ENCODE assay signal across 8 cellular contexts in genomic region chr17:69335018-69335417, GRCh38. TPM values are rescaled to one million over a fixed set of nuclear protein-coding genes. Genes with fewer than 3 reads are reported as not detected.
DNase-seq lines count a peak whose midpoint lies in the region; ATAC-seq and TF ChIP-seq lines count a peak whose summit lies in the region.

No MANE protein-coding gene starts in this region.

- H3K27me3 Mint-ChIP-seq in activated naive CD4-positive, alpha-beta T cell treated with anti-CD3 and anti-CD28 coated beads for 36 hours (ENCODE audit: low read depth), result peaks cover 5% of the 10 kb centered on the region

- H3K4me1 Mint-ChIP-seq in activated naive CD4-positive, alpha-beta T cell treated with anti-CD3 and anti-CD28 coated beads for 36 hours (ENCODE audit: low read depth), result peaks cover 5% of the 10 kb centered on the region

- H3K9me3 Mint-ChIP-seq in activated naive CD4-positive, alpha-beta T cell treated with anti-CD3 and anti-CD28 coated beads for 36 hours, result no peaks in the 10 kb centered on the region

- H3K36me3 ChIP-seq in gastrocnemius medialis, result no peaks in the 10 kb centered on the region

- intact Hi-C loops in Right ventricle myocardium superior (cut with DNase I) (loop anchor here (5.0 kb wide), 1 partner anchor 187 kb away; no protein-coding TSS in a partner anchor), left ventricle myocardium superior (cut with micrococcal nuclease) (no loop called here), gastrocnemius medialis (cut with DNase I; ENCODE audit: low total_unique reads) (loop anchor here (2.0 to 5.0 kb wide), 4 partner anchors 24 to 837 kb away; no protein-coding TSS in a partner anchor)
- intact Hi-C loops in activated naive CD4-positive, alpha-beta T cell treated with anti-CD3 and anti-CD28 coated beads for 36 hours (cut with micrococcal nuclease), result loop anchor here (1.0 kb wide), 2 partner anchors 59 to 188 kb away; no protein-coding TSS in a partner anchor

- ATAC-seq in Right ventricle myocardium superior (ENCODE audit: poor library complexity), result peak; percentile 69
- no peak for ATAC-seq in left ventricle myocardium superior
- peak; percentile 50 to 80 for ATAC-seq in gastrocnemius medialis

- H3K9me3 ChIP-seq in gastrocnemius medialis, result no peaks in the 10 kb centered on the region

- no peaks in the 10 kb centered on the region for H3K36me3 Mint-ChIP-seq in activated naive CD4-positive, alpha-beta T cell treated with anti-CD3 and anti-CD28 coated beads for 36 hours (ENCODE audit: low read depth)

- no peak for TF ChIP-seq POLR2A in gastrocnemius medialis (IDR thresholded peaks at IDR 0.05)

- peaks cover 0 to 17% of the 10 kb centered on the region in 2 donors for H3K4me1 ChIP-seq in gastrocnemius medialis

- no peak for DNase-seq in Right ventricle myocardium superior
- DNase-seq in left ventricle myocardium superior, result no peak
- peak; percentile 48 for DNase-seq in NCI-H460 (ENCODE audit: extremely low read depth, low read depth)
- DNase-seq in epidermal melanocyte (ENCODE audit: insufficient read length, low spot score), result peak; percentile 38
- no peak for DNase-seq in gastrocnemius medialis
- DNase-seq in activated naive CD4-positive, alpha-beta T cell treated with anti-CD3 and anti-CD28 coated beads for 36 hours, result no peak
- DNase-seq in cortex of kidney (lab: John Stamatoyannopoulos, UW), result no peak
- no peak for DNase-seq in activated CD4-positive, alpha-beta T cell treated with anti-CD3 and anti-CD28 coated beads, Interleukin-2, amount 50 U/mL, for 48 hours

- TF ChIP-seq CTCF in gastrocnemius medialis (IDR thresholded peaks at IDR 0.05 in 4 of 5, conservative IDR thresholded peaks at IDR 0.05 in 1 of 5), result peak; percentile 66 to 82 (median 71)

- H3K4me3 Mint-ChIP-seq in activated naive CD4-positive, alpha-beta T cell treated with anti-CD3 and anti-CD28 coated beads for 36 hours, result no peak overlapping the region

- no peaks in the 10 kb centered on the region for H3K27me3 ChIP-seq in gastrocnemius medialis

- peak overlapping the region in 2 of 4 donors; percentile 22 to 27 for H3K4me3 ChIP-seq in gastrocnemius medialis

- no peak overlapping the region for H3K27ac Mint-ChIP-seq in activated naive CD4-positive, alpha-beta T cell treated with anti-CD3 and anti-CD28 coated beads for 36 hours

- H3K27ac ChIP-seq in gastrocnemius medialis, result peak overlapping the region in 3 of 4 donors; percentile 60 to 97 (median 90)

- CTCF ChIA-PET in activated naive CD4-positive, alpha-beta T cell treated with anti-CD3 and anti-CD28 coated beads for 36 hours (lab: Charles Lee), result interaction anchor here (0.5 to 2.5 kb wide), 10 partner anchors 9 to 558 kb away, joined by 3 to 15 read pairs (median 4); partner anchors contain the start of gene MAP2K6

- in situ Hi-C loops in gastrocnemius medialis (cut with MboI; ENCODE audit: low sequenced_read_pairs in 4 of 4), result loop anchor here (5.0 to 25.0 kb wide), 4 partner anchors 187 to 827 kb away; partner anchors contain the start of gene KCNJ2 (in 1 of the 4)

RNA-seq across cellular contexts. Expression of gene ABCA5, which starts 8.1 kb away (rescaled TPM):
- total RNA-seq in Right ventricle myocardium superior, result 20.2 TPM
- 27.0 TPM for total RNA-seq in left ventricle myocardium superior
- total RNA-seq in NCI-H460 (2014; rRNA removed; shearing (Covaris generic)), result 6.2 and 12.4 TPM in 2 replicates
- polyA plus RNA-seq in NCI-H460 (2014; cell fraction: nucleus; rRNA removed), result 27.9 and 37.6 TPM in 2 replicates
- 100 to 1,000 TPM in 2 of 4 donors, 10 to 100 TPM in 2; 62.8 to 228 (median 123) TPM for total RNA-seq in gastrocnemius medialis
- 10 to 100 TPM; 14.3 to 15.1 TPM for total RNA-seq in activated naive CD4-positive, alpha-beta T cell treated with anti-CD3 and anti-CD28 coated beads for 36 hours

Comparison
In these comparisons a context has a peak if more than half of its experiments do, and no peak if none do; other contexts are left out.
1. DNase-seq: peak in NCI-H460 (single experiment) and epidermal melanocyte (single experiment); none in Right ventricle myocardium superior (single experiment), left ventricle myocardium superior (single experiment), gastrocnemius medialis (0 of 2), activated naive CD4-positive, alpha-beta T cell treated with anti-CD3 and anti-CD28 coated beads for 36 hours (single experiment), cortex of kidney (single experiment) and activated CD4-positive, alpha-beta T cell treated with anti-CD3 and anti-CD28 coated beads, Interleukin-2, amount 50 U/mL, for 48 hours (0 of 2).